16 cellular contexts compared by ENCODE assay signal in the genomic region with DNA sequence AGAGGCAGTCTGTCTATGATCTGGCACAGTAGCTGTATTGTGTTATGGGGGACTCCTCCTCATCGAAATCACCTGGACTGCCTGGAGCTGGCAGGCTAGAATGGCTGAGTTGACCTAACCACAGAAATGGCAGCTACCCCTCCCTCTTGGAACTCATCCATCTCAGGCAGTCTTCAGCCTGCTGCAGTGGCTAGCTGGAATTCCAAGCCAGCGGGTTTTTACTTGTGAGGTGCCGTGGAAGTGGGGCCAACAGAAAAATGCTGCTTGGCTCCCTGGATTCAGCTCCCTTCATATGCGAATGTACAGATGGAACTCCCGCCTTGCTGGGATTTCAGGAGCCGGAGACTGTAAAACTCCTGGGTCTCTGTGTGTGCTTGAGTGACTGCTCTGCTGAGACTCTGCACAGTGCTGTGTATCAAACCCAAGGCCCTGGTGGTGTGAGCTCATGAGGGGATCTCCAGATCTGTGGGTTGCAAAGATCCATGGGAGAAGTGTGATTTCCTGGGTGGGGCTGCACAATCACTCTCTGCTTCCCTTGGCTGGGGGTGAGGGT.
"Had no signal": no experiment of that assay in that cellular context is flagged by ENCODE, and none has a peak within 500 bp of the region (broad histone marks: within the 10 kb centered on the region; RNA-seq: fewer than 3 reads in every experiment).

No MANE protein-coding gene starts in this region.

- DNase-seq: activated CD4-positive, alpha-beta T cell treated with anti-CD3 and anti-CD28 coated beads for 1 hour; activated effector memory CD4-positive, alpha-beta T cell treated with anti-CD3 and anti-CD28 coated beads, Interleukin-2, amount 50 U/mL, for 16 hours; activated T-cell treated with anti-CD3 and anti-CD28 coated beads, Interleukin-2, amount 50 U/mL, for 72 hours; cerebellar nuclear complex; cortex of kidney; heart right ventricle; nucleus accumbens; stimulated activated CD4-positive, alpha-beta T cell treated with anti-CD3 and anti-CD28 coated beads, Interleukin-4, amount 100 ng/mL, for 4 hours; testis had no signal

- H3K27me3 ChIP-seq: ascending aorta, breast epithelium, gastroesophageal sphincter, heart right ventricle, testis had no signal

- H3K4me1 ChIP-seq: ascending aorta, breast epithelium, gastroesophageal sphincter, heart right ventricle, testis had no signal

- H3K9me3 ChIP-seq: testis had no signal

- H3K4me3 ChIP-seq: ascending aorta, breast epithelium, gastroesophageal sphincter, heart right ventricle, testis had no signal

- ATAC-seq: activated T-cell treated with anti-CD3 and anti-CD28 coated beads, Interleukin-2, amount 50 U/mL, for 72 hours; gastroesophageal sphincter; heart right ventricle; natural killer cell treated with Interleukin-12 subunit alpha and Interleukin-12 subunit beta and Interleukin-15 and Interleukin-18, amount 100 ng/mL, for 72 hours; sciatic nerve; stimulated activated memory B cell treated with anti-CD40 and anti-IgM and Interleukin-4, amounts not matched to agents 10 μg/mL and 1 μg/mL and 100 μg/mL, for 72 hours had no signal

- H3K36me3 ChIP-seq: ascending aorta, breast epithelium, gastroesophageal sphincter, heart right ventricle had no signal

- H3K27ac ChIP-seq: ascending aorta, gastroesophageal sphincter, heart right ventricle, testis, VCaP had no signal
